ENCODE assay signal across 1 cellular context in genomic region chr21:39099859-39100258, GRCh38.
TF ChIP-seq lines count a peak whose summit lies in the region.

No MANE protein-coding gene starts in this region.

TF ChIP-seq in HepG2, 621 proteins besides CTCF, POLR2A, EP300 and RAD21 (continued from another document):
- TF ChIP-seq ZNF687 (CRISPR knock-in tag; IDR thresholded peaks at IDR 0.05) = peak; percentile 37; the same call in 1 of the 2 replicates
